Comparison of ENCODE assay signal across 9 cellular contexts in the genomic region with DNA sequence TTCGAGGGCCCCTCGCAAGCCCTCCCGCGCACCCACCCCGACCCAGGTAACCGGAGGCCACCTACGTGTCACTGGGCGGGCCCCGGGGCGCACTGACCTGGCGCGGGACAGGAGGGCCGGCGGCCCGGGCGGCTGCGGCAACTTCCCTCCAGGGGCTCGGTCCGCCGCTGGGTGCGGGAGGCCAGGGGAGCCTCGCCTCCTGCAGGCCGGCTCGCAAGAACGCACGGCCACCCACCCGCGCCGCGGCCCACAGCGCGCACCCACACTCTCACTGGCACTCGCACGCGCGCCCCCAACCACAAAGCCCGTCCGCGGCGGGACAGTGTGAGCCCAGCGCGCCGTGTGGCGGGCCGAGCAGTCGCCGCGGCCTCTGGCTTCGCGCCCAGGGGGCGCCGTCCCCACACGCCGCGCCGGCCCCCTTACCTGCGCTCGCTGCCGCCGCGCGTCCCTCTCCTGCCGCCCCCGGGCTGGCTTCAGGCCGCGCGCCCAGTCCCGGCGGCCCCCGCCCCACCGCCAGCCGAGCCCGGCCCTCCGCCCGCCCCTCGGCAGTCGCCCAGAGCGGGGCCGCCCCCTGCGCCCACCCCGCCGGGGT. TPM values are rescaled to one million over a fixed set of nuclear protein-coding genes. Genes with fewer than 3 reads are reported as not detected.
DNase-seq lines count a peak whose midpoint lies in the region; ATAC-seq and TF ChIP-seq lines count a peak whose summit lies in the region.
"Had no signal": no experiment of that assay in that cellular context is flagged by ENCODE, and none has a peak within 500 bp of the region (broad histone marks: within the 10 kb centered on the region; RNA-seq: fewer than 3 reads in every experiment).

No MANE protein-coding gene starts in this region.

- under 1% methylated on average over 21 of the region's 82 CpGs for WGBS in smooth muscle cell (ENCODE audit: low lambda C conversion rate)

- H3K4me1 ChIP-seq in smooth muscle cell (ENCODE audit: low read depth) = peaks cover 36% of the 10 kb centered on the region
- no peaks in the 10 kb centered on the region for H3K4me1 ChIP-seq in CD8-positive, alpha-beta memory T cell (ENCODE audit: insufficient read depth, low read length)

- peaks cover 32% of the 10 kb centered on the region for H3K79me2 ChIP-seq in smooth muscle cell (ENCODE audit: low read depth)

- in situ Hi-C loops in astrocyte of the cerebellum (cut with HindIII; ENCODE audit: low sequenced_read_pairs) = no loop called here

- peak overlapping the region; percentile 28 for H3K27ac ChIP-seq in smooth muscle cell (ENCODE audit: low read depth)
- no peak overlapping the region for H3K27ac ChIP-seq in CD8-positive, alpha-beta memory T cell (ENCODE audit: low read depth, low read length)

- peak overlapping the region; percentile 65 for H3K9ac ChIP-seq in smooth muscle cell (ENCODE audit: low read depth)

- peaks cover 0 to 8% (median 5%) of the 10 kb centered on the region in 5 donors for H3K9me3 Mint-ChIP-seq in CD8-positive, alpha-beta memory T cell

- H3K27me3 ChIP-seq in smooth muscle cell (ENCODE audit: low read depth) = no peaks in the 10 kb centered on the region
- H3K27me3 ChIP-seq in CD8-positive, alpha-beta memory T cell (ENCODE audit: insufficient read depth, low read length, poor library complexity, severe bottlenecking) = no peaks in the 10 kb centered on the region

- peaks cover 6 to 11% (median 6%) of the 10 kb centered on the region in 3 donors for H3K4me1 Mint-ChIP-seq in CD8-positive, alpha-beta memory T cell

- H2AFZ ChIP-seq in smooth muscle cell (ENCODE audit: low read depth) = peak overlapping the region; percentile 91

- H3K4me3 ChIP-seq in astrocyte of the cerebellum (ENCODE audit: low read depth, low read length) = peak overlapping the region; percentile 88
- peak overlapping the region; percentile 75 for H3K4me3 ChIP-seq in smooth muscle cell
- no peak overlapping the region for H3K4me3 ChIP-seq in CD8-positive, alpha-beta memory T cell (ENCODE audit: low read length)

- DNase-seq in DMS79 treated with DMSO at 0.1 percent for 48 hours (lab: John Stamatoyannopoulos, UW) (peak; percentile 25), DMS79 (lab: John Stamatoyannopoulos, UW) (no peak), HT1080 (ENCODE audit: low read depth) (peak; percentile 24), astrocyte of the cerebellum (ENCODE audit: low read depth) (no peak), iPS-NIHi11 (ENCODE audit: low spot score) (peak; percentile 73), smooth muscle cell (lab: John Stamatoyannopoulos, UW; ENCODE audit: unreplicated experiment) (no peak)
- no peak for DNase-seq in CD8-positive, alpha-beta memory T cell
- DNase-seq: CD4-positive, CD25-positive, alpha-beta regulatory T cell had no signal

- H3K27ac Mint-ChIP-seq in CD8-positive, alpha-beta memory T cell = no peak overlapping the region
- H3K27ac Mint-ChIP-seq: CD4-positive, CD25-positive, alpha-beta regulatory T cell had no signal

- peaks cover 0 to 4% (median 0%) of the 10 kb centered on the region in 3 donors for H3K36me3 Mint-ChIP-seq in CD8-positive, alpha-beta memory T cell
- H3K36me3 Mint-ChIP-seq: CD4-positive, CD25-positive, alpha-beta regulatory T cell had no signal

- peak overlapping the region; percentile 86 for H3K4me2 ChIP-seq in smooth muscle cell

- H3K36me3 ChIP-seq in smooth muscle cell (ENCODE audit: low read depth) = no peaks in the 10 kb centered on the region
- H3K36me3 ChIP-seq in CD8-positive, alpha-beta memory T cell (ENCODE audit: insufficient read depth, low read length) = no peaks in the 10 kb centered on the region

- TF ChIP-seq CTCF in astrocyte of the cerebellum (IDR thresholded peaks at IDR 0.05; ENCODE audit: low read depth, low read length, missing control alignments) (no peak), smooth muscle cell (IDR thresholded peaks at IDR 0.05; ENCODE audit: borderline replicate concordance, insufficient read depth, poor library complexity, severe bottlenecking) (peak; percentile 26)

- no peaks in the 10 kb centered on the region for H3K9me3 ChIP-seq in smooth muscle cell (replicated peaks; ENCODE audit: low read depth)
- H3K9me3 ChIP-seq in CD8-positive, alpha-beta memory T cell (ENCODE audit: low read length) = no peaks in the 10 kb centered on the region

- H3F3A ChIP-seq in smooth muscle cell (ENCODE audit: low read depth) = peaks cover 13% of the 10 kb centered on the region

- no peak overlapping the region for H3K4me3 Mint-ChIP-seq in CD8-positive, alpha-beta memory T cell

- peaks cover 31% of the 10 kb centered on the region for H4K20me1 ChIP-seq in smooth muscle cell (ENCODE audit: low read depth)

- no peak for ATAC-seq in HG02571 (IDR thresholded peaks at IDR 0.05; ENCODE audit: unreplicated experiment)

- CTCF ChIA-PET in CD8-positive, alpha-beta memory T cell (lab: Charles Lee) = no interaction called here

- POLR2A ChIA-PET in CD8-positive, alpha-beta memory T cell (lab: Charles Lee) = no interaction called here

- peaks cover 22 to 42% of the 10 kb centered on the region in 2 donors for H3K27me3 Mint-ChIP-seq in CD8-positive, alpha-beta memory T cell

RNA-seq across cellular contexts. Expression of a gene that starts 0.4 kb away (rescaled TPM):
- 2.1 and 2.7 TPM in 2 replicates for total RNA-seq in HT1080 (2014; rRNA removed; shearing (Covaris generic))
- polyA plus RNA-seq in HT1080 (2015; cell fraction: cytosol; rRNA removed) = 2.8 TPM in 2 replicates
- polyA plus RNA-seq in HT1080 (2015; cell fraction: nucleus; rRNA removed) = 2.8 and 2.9 TPM in 2 replicates
- 21.3 and 27.4 TPM in 2 replicates for total RNA-seq in smooth muscle cell
- 13.9 and 20.5 TPM in 2 replicates for polyA plus RNA-seq in smooth muscle cell
- not detected for total RNA-seq in CD8-positive, alpha-beta memory T cell
- not detected for polyA plus RNA-seq in CD8-positive, alpha-beta memory T cell
- total RNA-seq: CD4-positive, CD25-positive, alpha-beta regulatory T cell had no signal
- polyA plus RNA-seq: CD4-positive, CD25-positive, alpha-beta regulatory T cell had no signal

Comparison
In these comparisons a context has a peak if more than half of its experiments do, and no peak if none do; other contexts are left out.
1. DNase-seq: peak in DMS79 treated with DMSO at 0.1 percent for 48 hours (single experiment), HT1080 (single experiment) and iPS-NIHi11 (single experiment); none in DMS79 (single experiment), astrocyte of the cerebellum (single experiment), smooth muscle cell (single experiment) and CD8-positive, alpha-beta memory T cell (0 of 5).